ENCODE assay signal across 26 cellular contexts in the genomic region with DNA sequence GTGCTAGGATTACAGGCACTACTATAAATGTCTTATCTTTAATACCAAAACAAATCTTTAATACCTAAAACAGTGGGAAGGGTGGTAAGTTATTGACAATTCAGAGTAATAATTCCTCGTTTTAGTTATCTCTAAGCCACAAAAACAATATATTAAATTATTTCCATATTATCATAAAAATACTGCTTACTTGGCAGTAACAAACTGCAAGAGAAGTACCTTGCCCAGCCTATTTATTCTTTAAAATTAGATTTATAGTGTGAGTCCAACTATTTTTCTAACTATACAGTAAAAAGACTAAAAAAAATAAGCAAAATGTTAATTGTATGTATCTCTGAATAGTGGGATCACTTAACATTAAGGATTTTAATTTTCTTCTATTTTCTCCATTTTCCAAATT.
"Had no signal": no experiment of that assay in that cellular context is flagged by ENCODE, and none has a peak within 500 bp of the region (broad histone marks: within the 10 kb centered on the region; RNA-seq: fewer than 3 reads in every experiment).

No MANE protein-coding gene starts in this region.

- H3K36me3 ChIP-seq: suprapubic skin, thyroid gland, transverse colon, upper lobe of right lung, uterus had no signal

- H3K9me3 ChIP-seq: stomach, suprapubic skin, testis, thoracic aorta, thyroid gland, tibial artery, transverse colon, upper lobe of left lung, upper lobe of right lung, uterus, vagina had no signal

- H3K4me3 ChIP-seq: stomach, suprapubic skin, testis, thoracic aorta, thyroid gland, tibial artery, tibial nerve, transverse colon, upper lobe of left lung, upper lobe of right lung, uterus, vagina had no signal

- FAIRE-seq: urothelium cell line had no signal

- H3K27ac ChIP-seq: stomach, suprapubic skin, testis, thoracic aorta, thyroid gland, tibial artery, tibial nerve, transverse colon, upper lobe of left lung, upper lobe of right lung, uterus, vagina had no signal

- H3K4me1 ChIP-seq: stomach, suprapubic skin, testis, thyroid gland, tibial artery, tibial nerve, transverse colon, upper lobe of left lung, upper lobe of right lung, uterus, vagina had no signal

- H3K27me3 ChIP-seq: stomach, suprapubic skin, testis, thyroid gland, tibial artery, tibial nerve, transverse colon, upper lobe of left lung, upper lobe of right lung, uterus, vagina had no signal

- ATAC-seq: stimulated activated effector memory CD8-positive, alpha-beta T cell treated with anti-CD3 and anti-CD28 coated beads, Interleukin-12 subunit alpha, Interleukin-12 subunit beta, amount 100 ng/mL, for 72 hours; stimulated activated memory B cell treated with anti-CD40 and anti-IgM and Interleukin-4, amounts not matched to agents 10 μg/mL and 1 μg/mL and 100 μg/mL, for 72 hours; stimulated activated naive B cell treated with anti-CD40 and anti-IgM and Interleukin-4, amounts not matched to agents 10 μg/mL and 1 μg/mL and 100 μg/mL, for 72 hours; stimulated activated naive CD8-positive, alpha-beta T cell treated with anti-CD3 and anti-CD28 coated beads, Interleukin-15, amount 100 ng/mL, for 72 hours; stimulated activated naive CD8-positive, alpha-beta T cell treated with anti-CD3 and anti-CD28 coated beads, Interleukin-15, Interleukin-2, amounts not matched to agents 100 U/mL and 50 U/mL, for 24 hours; upper lobe of right lung had no signal

- DNase-seq: stimulated activated CD4-positive, alpha-beta T cell treated with anti-CD3 and anti-CD28 coated beads, Interleukin-2, amount 100 ng/mL, for 48 hours; stimulated activated CD4-positive, alpha-beta T cell treated with anti-CD3 and anti-CD28 coated beads, Interleukin-4, amount 100 ng/mL, for 1 hour; stimulated activated CD4-positive, alpha-beta T cell treated with anti-CD3 and anti-CD28 coated beads, Interleukin-4, amount 100 ng/mL, for 24 hours; stimulated activated CD4-positive, alpha-beta T cell treated with anti-CD3 and anti-CD28 coated beads, Interleukin-4, amount 100 ng/mL, for 4 hours; stimulated activated CD8-positive, alpha-beta memory T cell treated with anti-CD3 and anti-CD28 coated beads, Interleukin-4, amount 100 ng/mL, for 48 hours; stimulated activated naive B cell treated with anti-CD40 and anti-IgM and Interleukin-4, amounts not matched to agents 10 μg/mL and 1 μg/mL and 100 μg/mL, for 72 hours; stimulated activated naive CD4-positive, alpha-beta T cell; stimulated activated naive CD4-positive, alpha-beta T cell treated with Interleukin-2 at 50 U/mL for 16 hours; stimulated activated naive CD8-positive, alpha-beta T cell treated with anti-CD3 and anti-CD28 coated beads, Interleukin-15, amount 100 ng/mL, for 72 hours; stimulated activated naive CD8-positive, alpha-beta T cell treated with anti-CD3 and anti-CD28 coated beads, Interleukin-15, Interleukin-2, amounts not matched to agents 100 U/mL and 50 U/mL, for 24 hours; stomach; substantia nigra; testis; thyroid gland; tibial artery; transverse colon; upper lobe of left lung; upper lobe of right lung; uterus had no signal
